16 cellular contexts compared by ENCODE assay signal in genomic region chr7:113548561-113548960, GRCh38.
DNase-seq lines count a peak whose midpoint lies in the region; ATAC-seq and TF ChIP-seq lines count a peak whose summit lies in the region.
"Had no signal": no experiment of that assay in that cellular context is flagged by ENCODE, and none has a peak within 500 bp of the region (broad histone marks: within the 10 kb centered on the region; RNA-seq: fewer than 3 reads in every experiment).

No MANE protein-coding gene starts in this region.

- H3K4me1 ChIP-seq in colonic mucosa: no peaks in the 10 kb centered on the region
- H3K4me1 ChIP-seq in testis: no peaks in the 10 kb centered on the region
- H3K4me1 ChIP-seq: left ventricle myocardium inferior had no signal

- no peak overlapping the region for H3K9ac ChIP-seq in colonic mucosa (ENCODE audit: low read depth in 2 of 2, low read length in 2 of 2)

- ATAC-seq in GM18517 (IDR thresholded peaks at IDR 0.05; ENCODE audit: unreplicated experiment): peak; percentile 58
- peak; percentile 30 for ATAC-seq in GM21529 (IDR thresholded peaks at IDR 0.05; ENCODE audit: unreplicated experiment)
- ATAC-seq in HG03342 (IDR thresholded peaks at IDR 0.05; ENCODE audit: unreplicated experiment): peak; percentile 42
- ATAC-seq: GM23338 had no signal

- intact Hi-C loops in colonic mucosa (cut with DNase I): no loop called here
- intact Hi-C loops in testis (cut with DNase I; ENCODE audit: low total_unique reads): no loop called here

- TF ChIP-seq POLR2A in testis (IDR thresholded peaks at IDR 0.05): no peak

- H3K4me3 ChIP-seq in epithelial cell of esophagus (ENCODE audit: low read length): no peak overlapping the region
- H3K4me3 ChIP-seq in colonic mucosa: no peak overlapping the region
- H3K4me3 ChIP-seq in testis: no peak overlapping the region
- H3K4me3 ChIP-seq: GM23338, left ventricle myocardium inferior, thoracic aorta had no signal

- H3K27ac ChIP-seq in colonic mucosa: no peak overlapping the region
- no peak overlapping the region for H3K27ac ChIP-seq in testis
- H3K27ac ChIP-seq: left ventricle myocardium inferior, thoracic aorta had no signal

- no peaks in the 10 kb centered on the region for H3K27me3 ChIP-seq in colonic mucosa
- H3K27me3 ChIP-seq in testis: no peaks in the 10 kb centered on the region

- TF ChIP-seq CTCF in epithelial cell of esophagus (IDR thresholded peaks at IDR 0.05; ENCODE audit: insufficient read depth, low read depth, low read length, missing control alignments): no peak
- no peak for TF ChIP-seq CTCF in colonic mucosa (IDR thresholded peaks at IDR 0.05)
- TF ChIP-seq CTCF in testis (IDR thresholded peaks at IDR 0.05): no peak

- H3K36me3 ChIP-seq in colonic mucosa: no peaks in the 10 kb centered on the region
- H3K36me3 ChIP-seq in testis (ENCODE audit: low read depth, missing control alignments): no peaks in the 10 kb centered on the region
- H3K36me3 ChIP-seq: left ventricle myocardium inferior, thoracic aorta had no signal

- DNase-seq in epithelial cell of esophagus (ENCODE audit: low read depth) (peak; percentile 67), DMS 273 treated with DMSO at 0.1 percent for 48 hours (lab: John Stamatoyannopoulos, UW) (no peak), RPMI8226 (no peak), colonic mucosa (no peak), testis (no peak)
- DNase-seq: activated CD4-positive, alpha-beta T cell treated with anti-CD3 and anti-CD28 coated beads for 1 hour; activated effector memory CD4-positive, alpha-beta T cell treated with anti-CD3 and anti-CD28 coated beads, Interleukin-2, amount 50 U/mL, for 16 hours; foreskin fibroblast; left ventricle myocardium inferior; NCI-H2227 treated with DMSO at 0.1 percent for 48 hours; posterior cingulate gyrus had no signal

- H3K9me3 ChIP-seq in colonic mucosa (no peaks in the 10 kb centered on the region), testis (no peaks in the 10 kb centered on the region)
- H3K9me3 ChIP-seq: left ventricle myocardium inferior, thoracic aorta had no signal
